In the genomic region with DNA sequence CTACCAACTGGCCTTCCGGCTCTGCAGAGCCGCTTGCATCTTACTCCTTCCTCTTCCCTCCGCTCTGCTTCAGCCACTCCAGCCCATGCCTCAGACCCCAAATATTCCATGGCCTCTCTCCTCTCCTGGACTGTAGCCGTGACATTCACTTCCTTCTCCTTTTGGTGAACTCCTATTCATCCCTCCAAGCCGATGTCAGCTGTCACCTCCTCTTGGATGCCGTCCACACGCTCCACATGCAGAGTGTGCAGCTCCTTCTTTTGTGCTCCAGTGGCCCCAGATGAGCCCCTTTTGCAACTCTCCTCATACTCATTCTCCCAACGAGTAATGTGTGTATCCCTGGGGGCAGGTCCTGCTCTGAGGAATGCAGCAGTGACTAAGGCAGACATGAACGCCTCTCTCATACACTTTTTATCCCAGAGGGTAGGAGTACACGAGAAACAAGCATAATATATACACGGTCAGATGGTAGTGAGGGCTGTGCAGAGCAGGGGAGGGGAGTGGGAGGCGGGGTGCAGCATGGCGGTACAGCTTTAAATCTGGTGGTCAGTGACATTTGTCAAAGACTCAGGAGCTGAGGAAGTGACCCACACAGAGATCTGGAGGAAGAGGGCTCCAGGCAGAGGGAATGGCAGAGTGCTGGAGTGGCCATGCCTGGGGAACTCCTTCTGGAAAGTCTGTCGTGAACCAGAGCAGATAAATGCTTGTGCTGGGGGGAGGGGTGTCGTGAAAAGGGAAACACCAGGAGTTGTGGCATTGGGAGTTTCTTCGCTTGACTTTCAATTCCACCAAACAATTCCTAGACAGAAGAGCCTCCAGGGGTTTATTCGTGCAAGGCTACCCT, we compare ENCODE assay signal across 19 cellular contexts.
DNase-seq lines count a peak whose midpoint lies in the region; ATAC-seq and TF ChIP-seq lines count a peak whose summit lies in the region.
"Had no signal": no experiment of that assay in that cellular context is flagged by ENCODE, and none has a peak within 500 bp of the region (broad histone marks: within the 10 kb centered on the region; RNA-seq: fewer than 3 reads in every experiment).

No MANE protein-coding gene starts in this region.

- no peaks in the 10 kb centered on the region for H3K9me3 ChIP-seq in trophoblast cell (ENCODE audit: insufficient read depth, low read depth, low read length)
- H3K9me3 ChIP-seq: testis had no signal

- H3K79me1 ChIP-seq in trophoblast cell (ENCODE audit: low read length): peaks cover 26% of the 10 kb centered on the region

- H3K27ac ChIP-seq in trophoblast cell (ENCODE audit: low read depth, low read length): peak overlapping the region; percentile 77
- H3K27ac ChIP-seq: testis had no signal

- H4K12ac ChIP-seq in trophoblast cell (ENCODE audit: low read depth, low read length): no peak overlapping the region

- H3K9me3 Mint-ChIP-seq in effector memory CD8-positive, alpha-beta T cell: peaks cover 0 to 3% of the 10 kb centered on the region in 2 donors
- H3K9me3 Mint-ChIP-seq: CD4-positive, alpha-beta T cell had no signal

- H3K14ac ChIP-seq in trophoblast cell (ENCODE audit: low read length): peak overlapping the region; percentile 57

- no peaks in the 10 kb centered on the region for H3K79me2 ChIP-seq in trophoblast cell (ENCODE audit: control insufficient read depth, insufficient read depth, low read length, poor library complexity)

- H4K91ac ChIP-seq in trophoblast cell (ENCODE audit: low read depth, low read length): peak overlapping the region; percentile 75

- H2BK5ac ChIP-seq in trophoblast cell (ENCODE audit: low read depth, low read length, poor library complexity): peak overlapping the region; percentile 42

- H3K27me3 ChIP-seq in trophoblast cell (ENCODE audit: insufficient read depth, low read length): no peaks in the 10 kb centered on the region
- H3K27me3 ChIP-seq: testis had no signal

- H4K8ac ChIP-seq in trophoblast cell (ENCODE audit: low read depth, low read length): peak overlapping the region; percentile 15

- peaks cover 43 to 46% of the 10 kb centered on the region in 2 experiments for H3K36me3 ChIP-seq in trophoblast cell (ENCODE audit: control insufficient read depth in 1 of 2, insufficient read depth in 2 of 2, low read length in 2 of 2)

- peaks cover 8% of the 10 kb centered on the region for H3K36me3 Mint-ChIP-seq in effector memory CD8-positive, alpha-beta T cell (ENCODE audit: insufficient read depth)
- H3K36me3 Mint-ChIP-seq: activated naive CD8-positive, alpha-beta T cell had no signal

- no peak overlapping the region for H2AFZ ChIP-seq in trophoblast cell (ENCODE audit: insufficient read depth, low read length, poor library complexity)

- H3K4me3 ChIP-seq in fibroblast of the aortic adventitia (ENCODE audit: low read depth, low read length) (no peak overlapping the region), trophoblast cell (ENCODE audit: low read depth, low read length) (no peak overlapping the region)
- H3K4me3 ChIP-seq: K562, testis had no signal

- WGBS in trophoblast cell (ENCODE audit: extremely low coverage, insufficient coverage, insufficient read length): no CpG with 5 or more reads among the region's 17 CpGs

- TF ChIP-seq CTCF in fibroblast of the aortic adventitia (IDR thresholded peaks at IDR 0.05; ENCODE audit: insufficient read depth, low read length): no peak

- no peak overlapping the region for H3K4me3 Mint-ChIP-seq in effector memory CD8-positive, alpha-beta T cell
- H3K4me3 Mint-ChIP-seq: activated B cell treated with CpG ODN at 0.5 μM for 24 hours; activated naive CD8-positive, alpha-beta T cell; CD4-positive, alpha-beta T cell had no signal

- peak overlapping the region; percentile 29 for H3K4me2 ChIP-seq in trophoblast cell (ENCODE audit: low read length)

- peaks cover 7 to 10% of the 10 kb centered on the region in 2 donors for H3K4me1 Mint-ChIP-seq in effector memory CD8-positive, alpha-beta T cell (ENCODE audit: low read depth in 2 of 2)

- peaks cover 17 to 32% of the 10 kb centered on the region in 2 donors for H3K27me3 Mint-ChIP-seq in effector memory CD8-positive, alpha-beta T cell

- no peak overlapping the region for H3K23ac ChIP-seq in trophoblast cell (ENCODE audit: low read length)

- no peak for ATAC-seq in effector memory CD8-positive, alpha-beta T cell (replicated peaks)
- ATAC-seq: K562 had no signal

- H3K18ac ChIP-seq in trophoblast cell (ENCODE audit: low read length): peak overlapping the region; percentile 44

- DNase-seq in ELR (ENCODE audit: low read depth) (peak; percentile 84), RPMI7951 (ENCODE audit: low read depth) (peak; percentile 82), fibroblast of the aortic adventitia (ENCODE audit: low read depth) (peak; percentile 39), trophoblast cell (peak; percentile 30 to 47), NOMO-1 treated with dmso at 0.1 percent for 144 hours (lab: John Stamatoyannopoulos, UW; ENCODE audit: unreplicated experiment) (no peak), NCI-H774 (lab: John Stamatoyannopoulos, UW) (no peak), inferior parietal cortex (ENCODE audit: extremely low spot score) (no peak)
- DNase-seq in effector memory CD8-positive, alpha-beta T cell: no peak
- DNase-seq: activated B cell treated with CpG ODN at 0.5 μM for 24 hours; activated CD8-positive, alpha-beta memory T cell treated with anti-CD3 and anti-CD28 coated beads, Interleukin-2, amount 50 U/mL, for 48 hours; CD4-positive, alpha-beta T cell; central memory CD4-positive, alpha-beta T cell; kidney glomerular epithelial cell; NCI-H1436; NCI-H446; SW 1271; testis had no signal

- H2BK12ac ChIP-seq in trophoblast cell (ENCODE audit: low read length): peak overlapping the region; percentile 10

- H3K4me1 ChIP-seq in trophoblast cell (ENCODE audit: control insufficient read depth in 1 of 2, insufficient read depth in 2 of 2, low read length in 2 of 2): peaks cover 22 to 25% of the 10 kb centered on the region in 2 experiments
- H3K4me1 ChIP-seq: testis had no signal

- no peak overlapping the region for H3K4ac ChIP-seq in trophoblast cell (ENCODE audit: low read depth, low read length)

- H2BK120ac ChIP-seq in trophoblast cell (ENCODE audit: insufficient read depth, low read length, poor library complexity): peak overlapping the region; percentile 40

- H2AK5ac ChIP-seq in trophoblast cell (ENCODE audit: low read length): peak overlapping the region; percentile 17

- H3K27ac Mint-ChIP-seq in effector memory CD8-positive, alpha-beta T cell: no peak overlapping the region
- H3K27ac Mint-ChIP-seq: activated B cell treated with CpG ODN at 0.5 μM for 24 hours; activated naive CD8-positive, alpha-beta T cell; CD4-positive, alpha-beta T cell had no signal

- no peak overlapping the region for H3K9ac ChIP-seq in trophoblast cell (ENCODE audit: low read length)

Comparison
In these comparisons a context has a peak if more than half of its experiments do, and no peak if none do; other contexts are left out.
1. DNase-seq: peak in ELR (single experiment), RPMI7951 (single experiment), fibroblast of the aortic adventitia (single experiment) and trophoblast cell (2 of 2); none in effector memory CD8-positive, alpha-beta T cell (0 of 3), NOMO-1 treated with dmso at 0.1 percent for 144 hours (single experiment), NCI-H774 (single experiment) and inferior parietal cortex (single experiment).